Comparison of ENCODE assay signal across 1 cellular context in the genomic region with DNA sequence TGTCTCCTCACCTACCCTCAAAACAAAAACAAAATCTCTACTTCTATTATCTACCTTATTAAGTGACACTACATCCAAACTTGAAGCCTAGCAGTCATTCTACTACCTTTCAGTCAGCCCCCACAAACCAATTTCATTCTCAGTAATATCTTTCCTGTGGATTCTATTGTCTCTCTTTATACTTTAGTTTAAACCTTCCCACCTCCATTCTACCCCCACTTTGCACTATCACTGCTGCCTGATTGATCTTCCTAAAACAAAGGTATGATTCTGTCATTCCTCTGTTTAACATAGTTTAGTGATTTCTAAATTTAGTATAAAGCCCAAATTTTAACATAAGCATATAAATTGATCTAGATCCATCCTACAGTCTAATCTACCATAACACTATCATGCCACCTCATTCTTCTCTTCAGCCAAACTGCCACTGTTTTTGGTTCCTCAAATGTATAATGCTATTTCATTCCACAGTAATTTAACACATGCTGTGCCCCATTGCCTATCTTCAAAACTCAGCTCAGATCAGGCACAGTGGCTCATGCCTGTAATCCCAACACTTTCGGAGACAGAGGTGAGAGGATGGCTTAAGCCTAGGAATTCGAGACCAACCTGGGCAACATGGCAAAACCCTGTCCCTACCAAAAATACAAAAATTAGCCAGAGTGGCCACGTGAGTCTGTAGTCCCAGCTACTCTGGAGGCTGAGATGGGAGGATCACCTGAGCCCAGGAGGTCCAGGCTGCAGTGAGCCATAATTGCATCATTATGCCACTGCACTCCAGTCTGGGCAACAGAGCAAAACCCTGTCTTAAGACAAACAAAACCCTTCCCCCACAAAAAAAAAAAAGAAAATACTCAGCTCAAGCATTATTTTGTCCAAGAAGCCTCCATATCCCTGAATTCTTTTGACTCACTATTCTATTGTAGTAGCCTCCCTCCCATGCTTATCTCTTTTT.
TF ChIP-seq lines count a peak whose summit lies in the region.

No MANE protein-coding gene starts in this region.

TF ChIP-seq in GM12878, 131 proteins besides CTCF, POLR2A, EP300 and RAD21:
- TF ChIP-seq JUNB (IDR thresholded peaks at IDR 0.05) (peak; percentile 20), BHLHE40 (IDR thresholded peaks at IDR 0.05; ENCODE audit: borderline replicate concordance in 1 of 2, low read depth in 2 of 2, low read length in 1 of 2) (no peak)
